In the genomic region with DNA sequence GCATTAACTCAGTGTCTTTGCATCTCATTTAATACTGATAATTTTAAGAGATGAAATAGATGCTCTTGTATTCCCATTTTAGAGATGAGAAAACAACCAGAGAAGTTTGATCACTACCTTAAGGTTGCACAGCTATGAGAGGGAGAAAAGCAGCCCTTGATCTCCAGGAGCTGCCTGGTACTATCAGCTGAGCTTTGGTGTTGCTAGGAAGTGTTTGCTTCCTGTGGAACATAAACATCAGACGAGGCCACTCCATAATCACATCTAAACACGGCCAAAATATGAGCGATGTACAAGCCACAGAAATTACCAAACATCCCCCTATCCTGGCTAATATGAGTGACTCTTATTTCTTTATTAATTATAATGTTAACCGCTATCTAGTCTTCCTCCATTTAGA, we compare ENCODE assay signal across 8 cellular contexts. TPM values are rescaled to one million over a fixed set of nuclear protein-coding genes. Genes with fewer than 3 reads are reported as not detected.
DNase-seq lines count a peak whose midpoint lies in the region; ATAC-seq and TF ChIP-seq lines count a peak whose summit lies in the region.

No MANE protein-coding gene starts in this region.

- DNase-seq in GM23248 = no peak
- no peak for DNase-seq in PC-3
- DNase-seq in effector memory CD4-positive, alpha-beta T cell = no peak
- no peak for DNase-seq in psoas muscle
- DNase-seq in effector CD4-positive, alpha-beta T cell = no peak
- no peak for DNase-seq in A172 (ENCODE audit: low spot score)
- DNase-seq in SHP77 (lab: John Stamatoyannopoulos, UW) = no peak

- 78 to 85% methylated on average over 4 of the region's 4 CpGs for WGBS in GM23248 (ENCODE audit: low coverage in 1 of 2, low lambda C conversion rate in 2 of 2, missing lambda C conversion rate in 2 of 2), 2 experiments
- WGBS in psoas muscle, 3 donors = 35 to 49% (median 45%) methylated on average over 4 of the region's 4 CpGs

- H3K9ac ChIP-seq in GM23248 (peak overlapping the region; percentile 91), PC-3 (ENCODE audit: low read length) (peak overlapping the region; percentile 94)

- H3K4me2 ChIP-seq in GM23248 (ENCODE audit: unreplicated experiment) = peak overlapping the region; percentile 70
- peak overlapping the region; percentile 88 for H3K4me2 ChIP-seq in PC-3 (ENCODE audit: low read length)

- H3K9me3 ChIP-seq in GM23248 (ENCODE audit: low read depth) (no peaks in the 10 kb centered on the region), PC-3 (ENCODE audit: low read length) (no peaks in the 10 kb centered on the region), psoas muscle (no peaks in the 10 kb centered on the region)
- H3K9me3 ChIP-seq in effector memory CD4-positive, alpha-beta T cell (ENCODE audit: control insufficient read depth, low read length) = no peaks in the 10 kb centered on the region

- H3K4me1 ChIP-seq in GM23248 (ENCODE audit: insufficient read depth) (peaks cover 19% of the 10 kb centered on the region), PC-3 (ENCODE audit: insufficient read depth, low read length) (peaks cover 23% of the 10 kb centered on the region), psoas muscle (peaks cover 23% of the 10 kb centered on the region)
- H3K4me1 ChIP-seq in effector memory CD4-positive, alpha-beta T cell (ENCODE audit: control insufficient read depth, insufficient read depth, low read length, poor library complexity, severe bottlenecking) = peaks cover 11% of the 10 kb centered on the region

- BruUV-seq in PC-3 (replicated peaks; lab: Mats Ljungman, UMichigan) = no TSS peak

- CTCF ChIA-PET in PC-3 (lab: Charles Lee) = no interaction called here

- in situ Hi-C loops in GM23248 (cut with MboI) = no loop called here

- H3K27ac ChIP-seq in GM23248 (no peak overlapping the region), PC-3 (ENCODE audit: low read length) (no peak overlapping the region), psoas muscle (peak overlapping the region; percentile 93)
- H3K27ac ChIP-seq in effector memory CD4-positive, alpha-beta T cell (ENCODE audit: insufficient read depth, low read length, poor library complexity, severe bottlenecking) = no peak overlapping the region

- no peaks in the 10 kb centered on the region for H3K9me2 ChIP-seq in GM23248 (ENCODE audit: insufficient read depth)
- H3K9me2 ChIP-seq in PC-3 (replicated peaks; ENCODE audit: low read length) = no peaks in the 10 kb centered on the region

- POLR2A ChIA-PET in PC-3 (lab: Charles Lee; ENCODE audit: unreplicated experiment) = no interaction called here

- peaks cover 38% of the 10 kb centered on the region for H3K79me2 ChIP-seq in GM23248 (ENCODE audit: insufficient read depth)
- H3K79me2 ChIP-seq in PC-3 (ENCODE audit: low read length) = peaks cover 50% of the 10 kb centered on the region

- H4K20me1 ChIP-seq in GM23248 (ENCODE audit: insufficient read depth) (no peaks in the 10 kb centered on the region), PC-3 (ENCODE audit: low read length) (0 out of 2 replicates have a peak, but pooled peaks cover 6% of the 10 kb centered on the region)

- no peak for ATAC-seq in PC-3
- ATAC-seq in psoas muscle = no peak
- ATAC-seq in GM21528 (IDR thresholded peaks at IDR 0.05; ENCODE audit: low FRiP score, unreplicated experiment) = no peak

- no peaks in the 10 kb centered on the region for H3K27me3 ChIP-seq in GM23248 (replicated peaks; ENCODE audit: insufficient read depth)
- H3K27me3 ChIP-seq in PC-3 (ENCODE audit: low read length) = no peaks in the 10 kb centered on the region
- no peaks in the 10 kb centered on the region for H3K27me3 ChIP-seq in effector memory CD4-positive, alpha-beta T cell (replicated peaks; ENCODE audit: control insufficient read depth, insufficient read depth, low read length, poor library complexity, severe bottlenecking)
- no peaks in the 10 kb centered on the region for H3K27me3 ChIP-seq in psoas muscle (ENCODE audit: insufficient read depth in 3 of 3, low read length in 2 of 3)

- H3K36me3 ChIP-seq in GM23248 (ENCODE audit: low read depth) (no peaks in the 10 kb centered on the region), PC-3 (ENCODE audit: low read depth, low read length) (no peaks in the 10 kb centered on the region), psoas muscle (ENCODE audit: insufficient read depth in 1 of 2, low read depth in 1 of 2) (no peaks in the 10 kb centered on the region)
- no peaks in the 10 kb centered on the region for H3K36me3 ChIP-seq in effector memory CD4-positive, alpha-beta T cell (ENCODE audit: control insufficient read depth, insufficient read depth, low read length)

- peak overlapping the region; percentile 70 for H2AFZ ChIP-seq in GM23248
- H2AFZ ChIP-seq in PC-3 (ENCODE audit: low read length) = peak overlapping the region; percentile 90

- peak overlapping the region; percentile 97 for H3K4me3 ChIP-seq in GM23248
- peak overlapping the region; percentile 92 for H3K4me3 ChIP-seq in PC-3 (ENCODE audit: low read length)
- H3K4me3 ChIP-seq in effector memory CD4-positive, alpha-beta T cell (ENCODE audit: insufficient read depth, low read depth, low read length, poor library complexity, severe bottlenecking) = peak overlapping the region; percentile 99
- H3K4me3 ChIP-seq in psoas muscle = peak overlapping the region; percentile 82

- TF ChIP-seq CTCF in PC-3 (conservative IDR thresholded peaks at IDR 0.05; ENCODE audit: low read depth, low read length) = no peak
- no peak for TF ChIP-seq CTCF in psoas muscle (IDR thresholded peaks at IDR 0.05)

- intact Hi-C loops in PC-3 (cut with micrococcal nuclease) (loop anchor here (1.0 to 10.0 kb wide), 2 partner anchors 12 to 111 kb away; a partner anchor contains a TSS), psoas muscle (cut with DNase I) (no loop called here)

- peaks cover 24% of the 10 kb centered on the region for H3F3A ChIP-seq in GM23248 (ENCODE audit: insufficient read depth)
- H3F3A ChIP-seq in PC-3 (ENCODE audit: low read length, unreplicated experiment) = peaks cover 4% of the 10 kb centered on the region

RNA-seq across cellular contexts. Expression of a gene that starts 0.6 kb away (rescaled TPM):
- total RNA-seq in GM23248 (2014; rRNA removed; shearing (Covaris generic)) = 76.9 and 81.2 TPM in 2 replicates
- polyA plus RNA-seq in GM23248 (2016; fragmentation: Nextera tagmentation; extraction: Ambion mirVana) = 60.6 and 65.1 TPM in 2 replicates
- total RNA-seq in PC-3 (2014; rRNA removed) = 44.9 and 47.7 TPM in 2 replicates
- 10 to 100 TPM; 11.2 to 21.8 (median 15.2) TPM for total RNA-seq in psoas muscle
- 10 to 100 TPM in 2 of 3 donors, 1 to 10 TPM in 1; 9.7 to 21.8 (median 10.2) TPM for polyA plus RNA-seq in psoas muscle
- 70.9 and 78.5 TPM in 2 replicates for total RNA-seq in A172 (2014; rRNA removed; shearing (Covaris generic))

RNA-seq across cellular contexts. Expression of a gene that starts 11.5 kb away (rescaled TPM):
- total RNA-seq in GM23248 (2014; rRNA removed; shearing (Covaris generic)) = 34.4 and 34.9 TPM in 2 replicates
- 24.1 and 27.8 TPM in 2 replicates for polyA plus RNA-seq in GM23248 (2016; fragmentation: Nextera tagmentation; extraction: Ambion mirVana)
- total RNA-seq in PC-3 (2014; rRNA removed) = 22.4 and 24.8 TPM in 2 replicates
- total RNA-seq in psoas muscle = 10 to 100 TPM; 26.4 to 37.9 (median 28.1) TPM
- 10 to 100 TPM; 26.3 to 48.4 (median 44.0) TPM for polyA plus RNA-seq in psoas muscle
- 63.1 and 69.4 TPM in 2 replicates for total RNA-seq in A172 (2014; rRNA removed; shearing (Covaris generic))
